ENCODE assay signal across 8 cellular contexts in the genomic region with DNA sequence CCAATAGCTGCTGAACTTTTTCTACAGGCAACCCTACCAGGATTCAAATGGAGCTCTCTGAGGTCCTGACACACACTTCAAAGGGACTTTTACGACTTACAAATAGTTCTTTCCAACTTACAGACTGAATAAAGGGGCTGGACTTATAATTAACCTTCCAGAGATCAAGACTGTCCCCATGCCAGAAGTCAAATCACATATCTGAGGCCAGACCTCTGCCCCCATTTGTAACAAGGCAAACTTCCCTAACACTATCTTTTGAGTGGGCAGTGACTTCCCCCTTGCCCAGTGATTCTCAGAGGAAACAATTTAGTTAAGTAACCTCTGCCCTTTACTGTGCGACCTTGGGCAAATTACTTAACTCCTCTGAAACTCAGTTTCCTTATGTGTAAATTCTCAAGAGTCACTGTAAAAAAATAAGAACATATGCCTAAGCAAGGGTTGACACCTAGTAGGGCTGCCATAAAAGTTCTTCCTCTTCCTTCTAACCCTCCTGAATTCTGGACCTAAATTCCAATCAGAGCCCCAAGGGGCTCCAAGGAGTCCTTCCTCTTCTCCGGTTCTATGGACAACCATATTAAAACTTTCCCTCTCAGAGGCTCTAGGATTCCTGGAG. TPM values are rescaled to one million over a fixed set of nuclear protein-coding genes. Genes with fewer than 3 reads are reported as not detected.
DNase-seq lines count a peak whose midpoint lies in the region; ATAC-seq lines count a peak whose summit lies in the region.

No MANE protein-coding gene starts in this region.

- peak overlapping the region; percentile 79 for H3K27ac Mint-ChIP-seq in activated T-helper 2 cell treated with anti-CD3 and anti-CD28 coated beads, Interferon-gamma antibody, Interleukin-2, Interleukin-4, amounts not matched to agents 10 μg/mL and 5 μg/mL and 100 μg/mL, durations not matched to agents 14 hours and 24 hours and 36 hours

- H3K9me3 ChIP-seq in iPS-18c (ENCODE audit: control insufficient read depth, insufficient read depth, low read length): no peaks in the 10 kb centered on the region

- H3K36me3 Mint-ChIP-seq in activated T-helper 2 cell treated with anti-CD3 and anti-CD28 coated beads, Interferon-gamma antibody, Interleukin-2, Interleukin-4, amounts not matched to agents 10 μg/mL and 5 μg/mL and 100 μg/mL, durations not matched to agents 14 hours and 24 hours and 36 hours (ENCODE audit: low read depth): peaks cover 16% of the 10 kb centered on the region

- H3K4me1 Mint-ChIP-seq in activated T-helper 2 cell treated with anti-CD3 and anti-CD28 coated beads, Interferon-gamma antibody, Interleukin-2, Interleukin-4, amounts not matched to agents 10 μg/mL and 5 μg/mL and 100 μg/mL, durations not matched to agents 14 hours and 24 hours and 36 hours (ENCODE audit: low read depth): peaks cover 24% of the 10 kb centered on the region

- H3K4me3 ChIP-seq in iPS-18c (ENCODE audit: insufficient read depth, low read depth, low read length): peak overlapping the region; percentile 99

- intact Hi-C loops in activated T-helper 2 cell treated with anti-CD3 and anti-CD28 coated beads, Interferon-gamma antibody, Interleukin-2, Interleukin-4, amounts not matched to agents 10 μg/mL and 5 μg/mL and 100 μg/mL, durations not matched to agents 14 hours and 24 hours and 36 hours (cut with micrococcal nuclease): loop anchor here (2.0 kb wide), 1 partner anchor 44 kb away; no protein-coding TSS in a partner anchor

- no peaks in the 10 kb centered on the region for H3K27me3 Mint-ChIP-seq in activated T-helper 2 cell treated with anti-CD3 and anti-CD28 coated beads, Interferon-gamma antibody, Interleukin-2, Interleukin-4, amounts not matched to agents 10 μg/mL and 5 μg/mL and 100 μg/mL, durations not matched to agents 14 hours and 24 hours and 36 hours (ENCODE audit: low read depth)

- in situ Hi-C loops in KBM-7 (cut with MboI; ENCODE audit: low pct_unique_long_range_greater_than_20kb, low sequenced_read_pairs): no loop called here

- H3K4me3 Mint-ChIP-seq in activated T-helper 2 cell treated with anti-CD3 and anti-CD28 coated beads, Interferon-gamma antibody, Interleukin-2, Interleukin-4, amounts not matched to agents 10 μg/mL and 5 μg/mL and 100 μg/mL, durations not matched to agents 14 hours and 24 hours and 36 hours (ENCODE audit: low read depth): peak overlapping the region; percentile 97

- H3K9me3 Mint-ChIP-seq in activated T-helper 2 cell treated with anti-CD3 and anti-CD28 coated beads, Interferon-gamma antibody, Interleukin-2, Interleukin-4, amounts not matched to agents 10 μg/mL and 5 μg/mL and 100 μg/mL, durations not matched to agents 14 hours and 24 hours and 36 hours: no peaks in the 10 kb centered on the region

- ATAC-seq in stimulated activated naive CD8-positive, alpha-beta T cell treated with anti-CD3 and anti-CD28 coated beads, Interleukin-15, Interleukin-2, amounts not matched to agents 100 U/mL and 50 U/mL, for 24 hours: peak; percentile 8
- no peak for ATAC-seq in GM21529 (IDR thresholded peaks at IDR 0.05; ENCODE audit: unreplicated experiment)
- no peak for ATAC-seq in GM18861 (IDR thresholded peaks at IDR 0.05; ENCODE audit: unreplicated experiment)

- peak; percentile 90 for DNase-seq in CD1c-positive myeloid dendritic cell (ENCODE audit: extremely low spot score)
- peak; percentile 53 for DNase-seq in KBM-7
- no peak for DNase-seq in activated T-helper 2 cell treated with anti-CD3 and anti-CD28 coated beads, Interferon-gamma antibody, Interleukin-2, Interleukin-4, amounts not matched to agents 10 μg/mL and 5 μg/mL and 100 μg/mL, durations not matched to agents 14 hours and 24 hours and 36 hours (ENCODE audit: low spot score)
- no peak for DNase-seq in stimulated activated naive CD8-positive, alpha-beta T cell treated with anti-CD3 and anti-CD28 coated beads, Interleukin-15, Interleukin-2, amounts not matched to agents 100 U/mL and 50 U/mL, for 24 hours
- no peak for DNase-seq in hepatic stellate cell (ENCODE audit: low spot score)

RNA-seq across cellular contexts. Expression of gene WASF2, which starts 1.3 kb away (rescaled TPM):
- 125 and 128 TPM in 2 replicates for total RNA-seq in activated T-helper 2 cell treated with anti-CD3 and anti-CD28 coated beads, Interferon-gamma antibody, Interleukin-2, Interleukin-4, amounts not matched to agents 10 μg/mL and 5 μg/mL and 100 μg/mL, durations not matched to agents 14 hours and 24 hours and 36 hours

Comparison
In these comparisons a context has a peak if more than half of its experiments do, and no peak if none do; other contexts are left out.
1. DNase-seq: peak in CD1c-positive myeloid dendritic cell (single experiment) and KBM-7 (single experiment); none in activated T-helper 2 cell treated with anti-CD3 and anti-CD28 coated beads, Interferon-gamma antibody, Interleukin-2, Interleukin-4, amounts not matched to agents 10 μg/mL and 5 μg/mL and 100 μg/mL, durations not matched to agents 14 hours and 24 hours and 36 hours (single experiment), stimulated activated naive CD8-positive, alpha-beta T cell treated with anti-CD3 and anti-CD28 coated beads, Interleukin-15, Interleukin-2, amounts not matched to agents 100 U/mL and 50 U/mL, for 24 hours (single experiment) and hepatic stellate cell (single experiment).